Comparison of ENCODE assay signal across 6 cellular contexts in genomic region chr1:153962088-153963029, GRCh38. TPM values are rescaled to one million over a fixed set of nuclear protein-coding genes. Genes with fewer than 3 reads are reported as not detected.
DNase-seq lines count a peak whose midpoint lies in the region; ATAC-seq and TF ChIP-seq lines count a peak whose summit lies in the region.

No MANE protein-coding gene starts in this region.

- H3K27ac Mint-ChIP-seq in brain (peak overlapping the region; percentile 90 to 96 (median 96)), nephron progenitor cell (peak overlapping the region; percentile 97)

- TF ChIP-seq RAD21 in SK-N-SH (IDR thresholded peaks at IDR 0.05; ENCODE audit: low read length): no peak

- DNase-seq in SK-N-SH (no peak), nephron progenitor cell (no peak)
- no peak for DNase-seq in stimulated activated CD4-positive, alpha-beta T cell treated with anti-CD3 and anti-CD28 coated beads, Interleukin-12 subunit alpha, Interleukin-12 subunit beta, amount 100 ng/mL, for 4 hours

- H3K9me3 ChIP-seq in SK-N-SH: no peaks in the 10 kb centered on the region

- H3K36me3 ChIP-seq in SK-N-SH (replicated peaks in 1 of 2; ENCODE audit: control insufficient read depth in 1 of 2, insufficient read depth in 2 of 2, low read length in 1 of 2): peaks cover 12 to 15% of the 10 kb centered on the region in 2 experiments

- peak overlapping the region; percentile 93 for H3K4me2 ChIP-seq in SK-N-SH

- peak overlapping the region; percentile 77 to 91 for H3K4me3 ChIP-seq in SK-N-SH (ENCODE audit: low read depth in 2 of 2, low read length in 1 of 2)

- H3K9me2 ChIP-seq in SK-N-SH: no peaks in the 10 kb centered on the region

- POLR2A ChIA-PET in SK-N-SH (lab: Yijun Ruan, JAX): interaction anchor here (1.0 to 3.4 kb wide), 8 partner anchors 9 to 179 kb away, joined by 4 to 20 read pairs (median 6); partner anchors contain the start of genes JTB and RPS27

- CTCF ChIA-PET in SK-N-SH (lab: Yijun Ruan, JAX): interaction anchor here (1.0 to 8.6 kb wide), 6 partner anchors 15 to 165 kb away, joined by 3 to 50 read pairs (median 6); partner anchors contain the start of genes DENND4B, JTB and RAB13

- peaks cover 0 to 38% of the 10 kb centered on the region in 2 experiments; a peak in 2 of 4 replicates for H3K4me1 ChIP-seq in SK-N-SH (ENCODE audit: control insufficient read depth in 1 of 2, insufficient read depth in 2 of 2, low read depth in 1 of 2, low read length in 1 of 2)

- H3K27me3 ChIP-seq in SK-N-SH (ENCODE audit: insufficient read depth): no peaks in the 10 kb centered on the region

- H3K36me3 Mint-ChIP-seq in brain: peaks cover 15% of the 10 kb centered on the region
- H3K36me3 Mint-ChIP-seq in nephron progenitor cell (ENCODE audit: low read depth): peaks cover 24% of the 10 kb centered on the region

- H3K9ac ChIP-seq in SK-N-SH: peak overlapping the region; percentile 81

- H3K27me3 Mint-ChIP-seq in brain (peaks cover 15% of the 10 kb centered on the region), nephron progenitor cell (ENCODE audit: low read depth, poor library complexity) (no peaks in the 10 kb centered on the region)

- peaks cover 5% of the 10 kb centered on the region; the same call in 1 of the 2 replicates for H4K20me1 ChIP-seq in SK-N-SH (ENCODE audit: insufficient read depth)

- TF ChIP-seq CTCF in SK-N-SH (IDR thresholded peaks at IDR 0.05) (peak; percentile 10; the same call in 1 of the 2 replicates), brain (conservative IDR thresholded peaks at IDR 0.05) (no peak), nephron progenitor cell (IDR thresholded peaks at IDR 0.05) (no peak)

- H3K9me3 Mint-ChIP-seq in brain (no peaks in the 10 kb centered on the region), nephron progenitor cell (no peaks in the 10 kb centered on the region)

- H3K4me1 Mint-ChIP-seq in brain: peaks cover 81% of the 10 kb centered on the region
- peaks cover 81% of the 10 kb centered on the region for H3K4me1 Mint-ChIP-seq in nephron progenitor cell

- H3F3A ChIP-seq in SK-N-SH (replicated peaks; ENCODE audit: insufficient read depth): peaks cover 27% of the 10 kb centered on the region

- H3K4me3 Mint-ChIP-seq in brain (peak overlapping the region; percentile 88 to 95 (median 91)), nephron progenitor cell (peak overlapping the region; percentile 89)

- TF ChIP-seq EP300 in SK-N-SH (IDR thresholded peaks at IDR 0.05; ENCODE audit: borderline replicate concordance in 1 of 2, low read depth in 1 of 2, low read length in 1 of 2): no peak

- H2AFZ ChIP-seq in SK-N-SH (ENCODE audit: low read depth): peak overlapping the region; percentile 86

- ATAC-seq in SK-N-SH treated with all-trans-retinoic acid at 6 μM for 48 hours (no peak), HG03571 (IDR thresholded peaks at IDR 0.05; ENCODE audit: unreplicated experiment) (no peak)

- peaks cover 59% of the 10 kb centered on the region for H3K79me2 ChIP-seq in SK-N-SH (ENCODE audit: insufficient read depth)

- 29% methylated on average over 12 of the region's 16 CpGs for WGBS in SK-N-SH (ENCODE audit: low lambda C conversion rate)

- peak overlapping the region; percentile 70 to 94 for H3K27ac ChIP-seq in SK-N-SH (ENCODE audit: low read depth in 2 of 2, low read length in 1 of 2)

TF ChIP-seq in SK-N-SH, 30 proteins besides CTCF, POLR2A, EP300 and RAD21 (continues in another document):
- TF ChIP-seq ZBTB33 (IDR thresholded peaks at IDR 0.05; ENCODE audit: borderline replicate concordance, low read depth) (no peak), JUND (IDR thresholded peaks at IDR 0.05) (0 out of 2 replicates have a peak, but pooled peaks have one; percentile 9), FOSL2 (IDR thresholded peaks at IDR 0.05; ENCODE audit: borderline replicate concordance, low read depth) (peak; percentile 60; the same call in 1 of the 2 replicates), USF1 (IDR thresholded peaks at IDR 0.05; ENCODE audit: borderline replicate concordance, low read depth) (peak; percentile 40; the same call in 1 of the 2 replicates)

TF ChIP-seq in SK-N-SH treated with all-trans-retinoic acid at 6 μM for 48 hours, 23 proteins besides CTCF, POLR2A, EP300 and RAD21 (continues in another document):
- TF ChIP-seq SNAI2 (CRISPR knock-in tag; IDR thresholded peaks at IDR 0.05): no peak
- no peak for TF ChIP-seq OSR1 (CRISPR knock-in tag; IDR thresholded peaks at IDR 0.05)
- TF ChIP-seq ZFP30 (CRISPR knock-in tag; IDR thresholded peaks at IDR 0.05): no peak
- TF ChIP-seq POU6F1 (CRISPR knock-in tag; IDR thresholded peaks at IDR 0.05; ENCODE audit: borderline replicate concordance, low read depth): no peak
- no peak for TF ChIP-seq PPARA (CRISPR knock-in tag; IDR thresholded peaks at IDR 0.05; ENCODE audit: borderline replicate concordance)
- TF ChIP-seq ZNF8 (CRISPR knock-in tag; IDR thresholded peaks at IDR 0.05): no peak
- TF ChIP-seq TSHZ2 (CRISPR knock-in tag; IDR thresholded peaks at IDR 0.05): no peak
- no peak for TF ChIP-seq ZNF70 (CRISPR knock-in tag; IDR thresholded peaks at IDR 0.05)

RNA-seq across cellular contexts. Expression of gene SLC39A1, which starts 1.0 kb away (rescaled TPM):
- polyA plus RNA-seq in SK-N-SH (2012; rRNA removed) (89.6 and 113 TPM in 2 replicates), brain (ENCODE audit: insufficient read depth, low read depth, low replicate concordance) (52.2 TPM)
- 67.8 and 93.4 TPM in 2 replicates for polyA plus RNA-seq in SK-N-SH (2012; cell fraction: cytosol; rRNA removed)
- polyA plus RNA-seq in SK-N-SH (2012; cell fraction: nucleus; rRNA removed): 41.8 and 53.1 TPM in 2 replicates

RNA-seq across cellular contexts. Expression of gene CRTC2, which starts 3.9 kb away (rescaled TPM):
- polyA plus RNA-seq in SK-N-SH (2012; rRNA removed): 25.5 and 26.2 TPM in 2 replicates
- 8.8 and 11.5 TPM in 2 replicates for polyA plus RNA-seq in SK-N-SH (2012; cell fraction: cytosol; rRNA removed)
- 86.4 and 89.5 TPM in 2 replicates for polyA plus RNA-seq in SK-N-SH (2012; cell fraction: nucleus; rRNA removed)
- 39.3 TPM for polyA plus RNA-seq in brain (ENCODE audit: insufficient read depth, low read depth, low replicate concordance)

RNA-seq across cellular contexts. Expression of gene CREB3L4, which starts 5.3 kb away (rescaled TPM):
- polyA plus RNA-seq in SK-N-SH (2012; rRNA removed): 12.8 and 16.6 TPM in 2 replicates
- polyA plus RNA-seq in SK-N-SH (2012; cell fraction: cytosol; rRNA removed): 6.2 and 9.5 TPM in 2 replicates
- polyA plus RNA-seq in SK-N-SH (2012; cell fraction: nucleus; rRNA removed): 41.2 and 42.8 TPM in 2 replicates
- 44.9 TPM for polyA plus RNA-seq in brain (ENCODE audit: insufficient read depth, low read depth, low replicate concordance)

RNA-seq across cellular contexts. Expression of gene JTB, which starts 15.1 kb away (rescaled TPM):
- polyA plus RNA-seq in SK-N-SH (2012; rRNA removed): 118 and 122 TPM in 2 replicates
- polyA plus RNA-seq in SK-N-SH (2012; cell fraction: cytosol; rRNA removed): 115 and 131 TPM in 2 replicates
- polyA plus RNA-seq in SK-N-SH (2012; cell fraction: nucleus; rRNA removed): 105 and 107 TPM in 2 replicates
- polyA plus RNA-seq in brain (ENCODE audit: insufficient read depth, low read depth, low replicate concordance): 133 TPM

RNA-seq across cellular contexts. Expression of gene DENND4B, which starts 15.8 kb away (rescaled TPM):
- polyA plus RNA-seq in SK-N-SH (2012; rRNA removed) (27.3 and 29.6 TPM in 2 replicates), brain (ENCODE audit: insufficient read depth, low read depth, low replicate concordance) (27.6 TPM)
- polyA plus RNA-seq in SK-N-SH (2012; cell fraction: cytosol; rRNA removed): 6.6 and 11.3 TPM in 2 replicates
- 151 and 153 TPM in 2 replicates for polyA plus RNA-seq in SK-N-SH (2012; cell fraction: nucleus; rRNA removed)
